1 cellular context compared by ENCODE assay signal in the genomic region with DNA sequence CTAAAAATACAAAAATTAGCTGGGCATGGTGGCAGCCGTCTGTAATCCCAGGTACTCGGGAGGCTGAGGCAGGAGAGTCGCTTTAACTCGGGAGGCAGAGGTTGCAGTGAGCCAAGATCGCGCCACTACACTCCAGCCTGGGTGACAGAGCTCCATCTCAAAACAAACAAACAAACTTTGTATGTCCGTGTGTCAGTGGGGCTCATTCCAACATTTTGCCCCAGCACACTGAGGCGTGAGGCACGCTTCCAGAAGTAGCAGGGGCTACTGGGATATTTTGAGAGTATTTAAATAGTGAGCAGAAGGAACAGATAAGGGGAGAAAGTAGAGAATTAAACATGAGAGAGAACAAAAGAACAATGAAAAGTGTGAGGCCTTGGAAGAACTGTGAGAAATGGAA.
TF ChIP-seq lines count a peak whose summit lies in the region.

No MANE protein-coding gene starts in this region.

TF ChIP-seq in GM23338, 12 proteins besides CTCF, POLR2A, EP300 and RAD21 (continued from another document):
- TF ChIP-seq POLR2AphosphoS5 (IDR thresholded peaks at IDR 0.05; ENCODE audit: low read depth) (no peak), JUNB (IDR thresholded peaks at IDR 0.05; ENCODE audit: unreplicated experiment) (no peak), ZNF462 (CRISPR knock-in tag; IDR thresholded peaks at IDR 0.05) (no peak), CREB1 (CRISPR knock-in tag; IDR thresholded peaks at IDR 0.05; ENCODE audit: low read depth) (no peak), EZH2 (IDR thresholded peaks at IDR 0.05; ENCODE audit: low read depth, unreplicated experiment) (no peak), STAT1 (IDR thresholded peaks at IDR 0.05; ENCODE audit: unreplicated experiment) (no peak)
- TF ChIP-seq, protein P1, sequence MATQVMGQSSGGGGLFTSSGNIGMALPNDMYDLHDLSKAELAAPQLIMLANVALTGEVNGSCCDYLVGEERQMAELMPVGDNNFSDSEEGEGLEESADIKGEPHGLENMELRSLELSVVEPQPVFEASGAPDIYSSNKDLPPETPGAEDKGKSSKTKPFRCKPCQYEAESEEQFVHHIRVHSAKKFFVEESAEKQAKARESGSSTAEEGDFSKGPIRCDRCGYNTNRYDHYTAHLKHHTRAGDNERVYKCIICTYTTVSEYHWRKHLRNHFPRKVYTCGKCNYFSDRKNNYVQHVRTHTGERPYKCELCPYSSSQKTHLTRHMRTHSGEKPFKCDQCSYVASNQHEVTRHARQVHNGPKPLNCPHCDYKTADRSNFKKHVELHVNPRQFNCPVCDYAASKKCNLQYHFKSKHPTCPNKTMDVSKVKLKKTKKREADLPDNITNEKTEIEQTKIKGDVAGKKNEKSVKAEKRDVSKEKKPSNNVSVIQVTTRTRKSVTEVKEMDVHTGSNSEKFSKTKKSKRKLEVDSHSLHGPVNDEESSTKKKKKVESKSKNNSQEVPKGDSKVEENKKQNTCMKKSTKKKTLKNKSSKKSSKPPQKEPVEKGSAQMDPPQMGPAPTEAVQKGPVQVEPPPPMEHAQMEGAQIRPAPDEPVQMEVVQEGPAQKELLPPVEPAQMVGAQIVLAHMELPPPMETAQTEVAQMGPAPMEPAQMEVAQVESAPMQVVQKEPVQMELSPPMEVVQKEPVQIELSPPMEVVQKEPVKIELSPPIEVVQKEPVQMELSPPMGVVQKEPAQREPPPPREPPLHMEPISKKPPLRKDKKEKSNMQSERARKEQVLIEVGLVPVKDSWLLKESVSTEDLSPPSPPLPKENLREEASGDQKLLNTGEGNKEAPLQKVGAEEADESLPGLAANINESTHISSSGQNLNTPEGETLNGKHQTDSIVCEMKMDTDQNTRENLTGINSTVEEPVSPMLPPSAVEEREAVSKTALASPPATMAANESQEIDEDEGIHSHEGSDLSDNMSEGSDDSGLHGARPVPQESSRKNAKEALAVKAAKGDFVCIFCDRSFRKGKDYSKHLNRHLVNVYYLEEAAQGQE (IDR thresholded peaks at IDR 0.05; ENCODE audit: unreplicated experiment), result no peak
